1 cellular context compared by ENCODE assay signal in genomic region chr6:42942444-42942843, GRCh38.
TF ChIP-seq lines count a peak whose summit lies in the region.

No MANE protein-coding gene starts in this region.

TF ChIP-seq in HepG2, 621 proteins besides CTCF, POLR2A, EP300 and RAD21 (continues in another document):
- no peak for TF ChIP-seq FOXM1 (CRISPR knock-in tag; IDR thresholded peaks at IDR 0.05)
- TF ChIP-seq BATF2 (CRISPR knock-in tag; IDR thresholded peaks at IDR 0.05) = no peak
- TF ChIP-seq ZBTB14 (CRISPR knock-in tag; IDR thresholded peaks at IDR 0.05) = no peak
- no peak for TF ChIP-seq KIAA2018 (CRISPR knock-in tag; IDR thresholded peaks at IDR 0.05; ENCODE audit: borderline replicate concordance)
- no peak for TF ChIP-seq ZNF558 (CRISPR knock-in tag; IDR thresholded peaks at IDR 0.05; ENCODE audit: borderline replicate concordance)
- no peak for TF ChIP-seq NFRKB (IDR thresholded peaks at IDR 0.05)
- TF ChIP-seq FOSL1 (CRISPR knock-in tag; IDR thresholded peaks at IDR 0.05; ENCODE audit: borderline replicate concordance) = no peak
- no peak for TF ChIP-seq ZNF816 (CRISPR knock-in tag; IDR thresholded peaks at IDR 0.05; ENCODE audit: borderline replicate concordance)
- no peak for TF ChIP-seq ZBTB40 (IDR thresholded peaks at IDR 0.05)
- no peak for TF ChIP-seq ZBTB40 (CRISPR knock-in tag; IDR thresholded peaks at IDR 0.05)
- no peak for TF ChIP-seq ZNF670 (CRISPR knock-in tag; IDR thresholded peaks at IDR 0.05; ENCODE audit: borderline replicate concordance)
- TF ChIP-seq ZBED4 (CRISPR knock-in tag; IDR thresholded peaks at IDR 0.05; ENCODE audit: borderline replicate concordance) = peak; percentile 96; the same call in 1 of the 2 replicates
- TF ChIP-seq PCBP2 (optimal IDR thresholded peaks at IDR 0.05; ENCODE audit: low read depth, low read length, poor library complexity, severe bottlenecking) = no peak
- TF ChIP-seq MEIS1 (CRISPR knock-in tag; IDR thresholded peaks at IDR 0.05; ENCODE audit: borderline replicate concordance) = no peak
- no peak for TF ChIP-seq CEBPZ (IDR thresholded peaks at IDR 0.05; ENCODE audit: low read length)
- no peak for TF ChIP-seq ZBTB1 (CRISPR knock-in tag; IDR thresholded peaks at IDR 0.05; ENCODE audit: borderline replicate concordance)
- TF ChIP-seq MED13 (CRISPR knock-in tag; IDR thresholded peaks at IDR 0.05) = no peak
- no peak for TF ChIP-seq TBL1XR1 (IDR thresholded peaks at IDR 0.05; ENCODE audit: borderline replicate concordance, low read length, partially characterized antibody)
- no peak for TF ChIP-seq ZNF792 (CRISPR knock-in tag; IDR thresholded peaks at IDR 0.05)
- TF ChIP-seq PATZ1 (CRISPR knock-in tag; IDR thresholded peaks at IDR 0.05) = no peak
